16 cellular contexts compared by ENCODE assay signal in genomic region chr10:119468542-119469324, GRCh38.
DNase-seq lines count a peak whose midpoint lies in the region; ATAC-seq, FAIRE-seq and TF ChIP-seq lines count a peak whose summit lies in the region.
"Had no signal": no experiment of that assay in that cellular context is flagged by ENCODE, and none has a peak within 500 bp of the region (broad histone marks: within the 10 kb centered on the region; RNA-seq: fewer than 3 reads in every experiment).

No MANE protein-coding gene starts in this region.

- no peaks in the 10 kb centered on the region for H3K27me3 ChIP-seq in BLaER1 treated with 17β-estradiol and CSF1 and Interleukin-3, amounts not matched to agents 10 nM and 100 nM
- H3K27me3 ChIP-seq in K562 (ENCODE audit: control insufficient read depth in 2 of 2, insufficient read depth in 2 of 2, low read length in 2 of 2) (no peaks in the 10 kb centered on the region; a peak in 1 of 5 replicates), osteoblast (ENCODE audit: insufficient read depth, low read length) (peaks cover 52% of the 10 kb centered on the region)

- no TSS peak for BruUV-seq in K562 (replicated peaks; lab: Mats Ljungman, UMichigan)

- H3K4me1 ChIP-seq in BLaER1 treated with 17β-estradiol and CSF1 and Interleukin-3, amounts not matched to agents 10 nM and 100 nM = peaks cover 13 to 33% (median 25%) of the 10 kb centered on the region in 10 experiments
- no peaks in the 10 kb centered on the region for H3K4me1 ChIP-seq in HEK293 (ENCODE audit: control insufficient read depth, insufficient read depth, low read length)
- H3K4me1 ChIP-seq in K562 (replicated peaks in 1 of 2; ENCODE audit: control insufficient read depth in 2 of 2, insufficient read depth in 2 of 2, low read length in 2 of 2) = peaks cover 4 to 5% of the 10 kb centered on the region in 2 experiments; a peak in 3 of 5 replicates
- H3K4me1 ChIP-seq in osteoblast (ENCODE audit: insufficient read depth, low read length) = no peaks in the 10 kb centered on the region
- H3K4me1 ChIP-seq: HAP-1 had no signal

- H3K4me3 ChIP-seq in BLaER1 treated with 17β-estradiol and CSF1 and Interleukin-3, amounts not matched to agents 10 nM and 100 nM = no peak overlapping the region
- no peak overlapping the region for H3K4me3 ChIP-seq in HEK293 (ENCODE audit: low read depth, low read length)
- H3K4me3 ChIP-seq in K562 = no peak overlapping the region
- no peak overlapping the region for H3K4me3 ChIP-seq in osteoblast (ENCODE audit: insufficient read depth, low read length)
- H3K4me3 ChIP-seq: GM23338, HAP-1 had no signal

- no peak for FAIRE-seq in K562 (lab: Jason Lieb, UNC)
- FAIRE-seq: A204.1, D721Med, GM18507, HTR-8/SVneo had no signal

- no peak for TF ChIP-seq EP300 in K562 (IDR thresholded peaks at IDR 0.05; ENCODE audit: low read length)

- H3K36me3 ChIP-seq in BLaER1 treated with 17β-estradiol and CSF1 and Interleukin-3, amounts not matched to agents 10 nM and 100 nM = no peaks in the 10 kb centered on the region
- H3K36me3 ChIP-seq in HEK293 (ENCODE audit: control insufficient read depth in 2 of 2, insufficient read depth in 1 of 2, low read length in 2 of 2) (no peaks in the 10 kb centered on the region), K562 (ENCODE audit: control insufficient read depth, insufficient read depth, low read length) (no peaks in the 10 kb centered on the region), osteoblast (ENCODE audit: insufficient read depth, low read length) (no peaks in the 10 kb centered on the region)
- H3K36me3 ChIP-seq: HAP-1 had no signal

- no peak for TF ChIP-seq RAD21 in K562 (CRISPR knock-in tag; conservative IDR thresholded peaks at IDR 0.05 in 1 of 2, IDR thresholded peaks at IDR 0.05 in 1 of 2)

- H3K9me3 ChIP-seq in BLaER1 treated with 17β-estradiol and CSF1 and Interleukin-3, amounts not matched to agents 10 nM and 100 nM (replicated peaks in 1 of 11) = peaks cover 8 to 16% (median 10%) of the 10 kb centered on the region in 11 experiments
- H3K9me3 ChIP-seq in HEK293 (ENCODE audit: control insufficient read depth, insufficient read depth, low read depth, low read length) (no peaks in the 10 kb centered on the region), K562 (replicated peaks; ENCODE audit: control insufficient read depth, insufficient read depth, low read depth, low read length) (no peaks in the 10 kb centered on the region; the same call in 1 of the 2 replicates), osteoblast (ENCODE audit: low read depth, low read length) (peaks cover 3% of the 10 kb centered on the region)
- H3K9me3 ChIP-seq: HAP-1 had no signal

- no peaks in the 10 kb centered on the region for H4K20me1 ChIP-seq in BLaER1 treated with 17β-estradiol and CSF1 and Interleukin-3, amounts not matched to agents 10 nM and 100 nM
- H4K20me1 ChIP-seq in K562 (replicated peaks; ENCODE audit: control insufficient read depth, insufficient read depth, low read length) (no peaks in the 10 kb centered on the region), osteoblast (ENCODE audit: insufficient read depth, low read length) (no peaks in the 10 kb centered on the region)

- H2AFZ ChIP-seq in K562 (ENCODE audit: low read depth, low read length) (0 out of 2 replicates have a peak overlapping the region, but pooled peaks have one; percentile 40), osteoblast (ENCODE audit: low read length) (no peak overlapping the region)
- H2AFZ ChIP-seq: GM23338 had no signal

- no peak overlapping the region for H3K9ac ChIP-seq in BLaER1 treated with 17β-estradiol and CSF1 and Interleukin-3, amounts not matched to agents 10 nM and 100 nM
- H3K9ac ChIP-seq in K562 (ENCODE audit: insufficient read depth in 1 of 2, low read depth in 2 of 2, low read length in 2 of 2) = no peak overlapping the region

- TF ChIP-seq CTCF in HEK293 (tag by site-specific recombination; IDR thresholded peaks at IDR 0.05) (no peak), K562 (IDR thresholded peaks at IDR 0.05 in 2 of 3, conservative IDR thresholded peaks at IDR 0.05 in 1 of 3; ENCODE audit: insufficient read depth in 2 of 3, low read depth in 1 of 3, low read length in 3 of 3) (no peak), osteoblast (IDR thresholded peaks at IDR 0.05; ENCODE audit: extremely low read depth, low read depth, low read length) (no peak)

- TF ChIP-seq POLR2A in K562 (conservative IDR thresholded peaks at IDR 0.05) = no peak

- peak overlapping the region in 6 of 11 experiments; percentile 11 to 50 (median 42); a peak in 8 of 22 replicates for H3K4me2 ChIP-seq in BLaER1 treated with 17β-estradiol and CSF1 and Interleukin-3, amounts not matched to agents 10 nM and 100 nM
- H3K4me2 ChIP-seq in K562 (ENCODE audit: insufficient read depth, low read length) (no peak overlapping the region), osteoblast (ENCODE audit: insufficient read depth, low read length) (no peak overlapping the region)
- H3K4me2 ChIP-seq: GM23338 had no signal

- no peaks in the 10 kb centered on the region for H3K9me1 ChIP-seq in K562 (ENCODE audit: control insufficient read depth, insufficient read depth, low read length)

- H3K27ac ChIP-seq in BLaER1 treated with 17β-estradiol and CSF1 and Interleukin-3, amounts not matched to agents 10 nM and 100 nM = no peak overlapping the region
- H3K27ac ChIP-seq in HEK293 (ENCODE audit: extremely low read depth, low read depth, low read length) (no peak overlapping the region), K562 (ENCODE audit: extremely low read depth, low read depth, low read length) (no peak overlapping the region), osteoblast (ENCODE audit: low read depth, low read length) (no peak overlapping the region)

- CTCF ChIA-PET in HEK293 (lab: Yijun Ruan, JAX) = interaction anchor here (1.3 kb wide), 1 partner anchor 271 kb away, joined by 3 read pairs; no protein-coding TSS in a partner anchor
- CTCF ChIA-PET in K562 (lab: Yijun Ruan, JAX; ENCODE audit: low intra/inter-chr PET ratio) = no interaction called here

- DNase-seq in K562 (ENCODE audit: extremely low read depth in 1 of 4, low spot score in 3 of 4) (peak; percentile 33 to 66 (median 64)), osteoblast (ENCODE audit: insufficient read length, low spot score, missing footprints) (peak; percentile 26), SIG-M5 treated with dmso at 0.1 percent for 504 hours (lab: John Stamatoyannopoulos, UW; ENCODE audit: unreplicated experiment) (no peak), DMS 273 treated with DMSO at 0.1 percent for 48 hours (lab: John Stamatoyannopoulos, UW) (no peak), NCI-H2081 (lab: John Stamatoyannopoulos, UW) (no peak)
- DNase-seq: CD8-positive, alpha-beta T cell; COR-L47 had no signal

- ATAC-seq in K562 (peak; percentile 63; the same call in 2 of the 3 replicates), GM21423 (IDR thresholded peaks at IDR 0.05; ENCODE audit: unreplicated experiment) (no peak)
- ATAC-seq: CD8-positive, alpha-beta T cell; GM23338 had no signal

- POLR2A ChIA-PET in HEK293 (lab: Yijun Ruan, JAX) (no interaction called here), K562 (lab: Yijun Ruan, JAX) (interaction anchor here (0.8 kb wide), 1 partner anchor 30 kb away, joined by 3 read pairs; no protein-coding TSS in a partner anchor)

- no peaks in the 10 kb centered on the region for H3K79me2 ChIP-seq in K562 (ENCODE audit: control insufficient read depth, insufficient read depth, low read length)
- H3K79me2 ChIP-seq in osteoblast (ENCODE audit: insufficient read depth, low read length) = no peaks in the 10 kb centered on the region

- intact Hi-C loops in K562 (cut with micrococcal nuclease) = no loop called here

- WGBS in K562 (ENCODE audit: insufficient coverage, low coverage, missing lambda C conversion rate) = 28% methylated on average over 7 of the region's 13 CpGs

- in situ Hi-C loops in K562 (cut with MboI) = no loop called here

TF ChIP-seq in HEK293, 187 proteins besides CTCF, POLR2A, EP300 and RAD21:
- TF ChIP-seq ZNF324 (tag by site-specific recombination; IDR thresholded peaks at IDR 0.05) (no peak), ZFHX2 (tag by site-specific recombination; conservative IDR thresholded peaks at IDR 0.05) (peak; percentile 31; the same call in 1 of the 2 replicates), EGR2 (tag by site-specific recombination; IDR thresholded peaks at IDR 0.05; ENCODE audit: low read depth) (0 out of 2 replicates have a peak, but pooled peaks have one; percentile 18), IKZF3 (tag by site-specific recombination; IDR thresholded peaks at IDR 0.05) (no peak), ZNF311 (tag by site-specific recombination; IDR thresholded peaks at IDR 0.05; ENCODE audit: borderline replicate concordance) (no peak)

TF ChIP-seq in K562, 482 proteins besides CTCF, POLR2A, EP300 and RAD21 (continues in another document):
- TF ChIP-seq CREB5 (CRISPR knock-in tag; IDR thresholded peaks at IDR 0.05) = no peak

Comparison
In these comparisons a context has a peak if more than half of its experiments do, and no peak if none do; other contexts are left out.
1. H3K4me2 ChIP-seq: peak in BLaER1 treated with 17β-estradiol and CSF1 and Interleukin-3, amounts not matched to agents 10 nM and 100 nM (6 of 11); none in K562 (single experiment) and osteoblast (single experiment).
2. DNase-seq: peak in K562 (4 of 4) and osteoblast (single experiment); none in SIG-M5 treated with dmso at 0.1 percent for 504 hours (single experiment), DMS 273 treated with DMSO at 0.1 percent for 48 hours (single experiment) and NCI-H2081 (0 of 2).